ENCODE assay signal across 8 cellular contexts in genomic region chr19:50728084-50728737, GRCh38.
DNase-seq lines count a peak whose midpoint lies in the region; ATAC-seq lines count a peak whose summit lies in the region.

No MANE protein-coding gene starts in this region.

- no peaks in the 10 kb centered on the region for H3K36me3 ChIP-seq in neuron (ENCODE audit: insufficient read depth, low read length)

- no peak overlapping the region for H2AFZ ChIP-seq in neuron (ENCODE audit: low read depth, low read length)

- DNase-seq in NCI-H748 (lab: John Stamatoyannopoulos, UW; ENCODE audit: unreplicated experiment): peak; percentile 53
- no peak for DNase-seq in NCI-H748 treated with DMSO at 0.1 percent for 48 hours (lab: John Stamatoyannopoulos, UW)
- peak; percentile 53 to 70 for DNase-seq in activated CD8-positive, alpha-beta memory T cell treated with anti-CD3 and anti-CD28 coated beads for 1 hour (ENCODE audit: extremely low read depth in 1 of 2, low read depth in 1 of 2)
- DNase-seq in fibroblast of gingiva (ENCODE audit: low read depth): peak; percentile 50
- peak in 43 of 49 donors; percentile 14 to 91 (median 65) for DNase-seq in substantia nigra (lab: John Stamatoyannopoulos, UW)

- peaks cover 8% of the 10 kb centered on the region for H3K27me3 ChIP-seq in neuron (ENCODE audit: insufficient read depth, low read length)

- no peak overlapping the region for H3K27ac ChIP-seq in substantia nigra (ENCODE audit: low read depth, low read length, poor library complexity, severe bottlenecking)

- no peaks in the 10 kb centered on the region for H3K9me3 ChIP-seq in neuron (ENCODE audit: low read length)

- peak overlapping the region; percentile 8 for H3K4me3 ChIP-seq in neuron (ENCODE audit: low read length)

- peaks cover 19% of the 10 kb centered on the region for H3K4me1 ChIP-seq in neuron (ENCODE audit: insufficient read depth, low read length)

- ATAC-seq in HG03095 (IDR thresholded peaks at IDR 0.05; ENCODE audit: unreplicated experiment): no peak
- ATAC-seq in GM19397 (IDR thresholded peaks at IDR 0.05; ENCODE audit: unreplicated experiment): no peak
